Comparison of ENCODE assay signal across 1 cellular context in genomic region chr3:195627515-195628385, GRCh38.
A peak's percentile ranks its signal among the peaks of the same experiment; 100 is the strongest.
TF ChIP-seq lines count a peak whose summit lies in the region.

No MANE protein-coding gene starts in this region.

TF ChIP-seq in K562, 482 proteins besides CTCF, POLR2A, EP300 and RAD21 (continued from another document):
- peak; percentile 83 for TF ChIP-seq ZBTB33 (CRISPR knock-in tag; IDR thresholded peaks at IDR 0.05)
